15 cellular contexts compared by ENCODE assay signal in the genomic region with DNA sequence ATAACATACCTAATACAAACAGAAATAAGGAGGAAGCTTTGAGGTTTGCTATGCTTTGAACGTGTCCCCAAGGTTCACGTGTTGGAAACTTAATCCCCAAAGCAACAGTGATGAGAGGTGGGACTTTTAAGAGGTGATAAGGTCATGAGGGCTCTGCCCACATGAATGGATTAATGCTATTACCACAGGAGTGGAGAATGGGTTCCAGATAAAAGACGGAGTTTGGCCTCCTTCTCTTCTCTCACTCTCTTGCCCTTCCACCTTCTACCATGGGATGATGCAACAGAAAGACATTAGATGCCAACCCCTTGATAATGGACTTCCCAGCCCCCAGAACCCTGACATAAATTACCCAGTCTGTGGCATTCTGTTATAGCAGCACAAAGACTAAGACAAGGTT. TPM values are rescaled to one million over a fixed set of nuclear protein-coding genes. Genes with fewer than 3 reads are reported as not detected.
DNase-seq lines count a peak whose midpoint lies in the region; ATAC-seq, FAIRE-seq and TF ChIP-seq lines count a peak whose summit lies in the region.
"Had no signal": no experiment of that assay in that cellular context is flagged by ENCODE, and none has a peak within 500 bp of the region (broad histone marks: within the 10 kb centered on the region; RNA-seq: fewer than 3 reads in every experiment).

No MANE protein-coding gene starts in this region.

- in situ Hi-C loops in mammary epithelial cell (cut with MboI; ENCODE audit: low sequenced_read_pairs in 2 of 2), result no loop called here

- no peak for TF ChIP-seq CTCF in Loucy (conservative IDR thresholded peaks at IDR 0.05; ENCODE audit: low read length)
- no peak for TF ChIP-seq CTCF in mammary epithelial cell (conservative IDR thresholded peaks at IDR 0.05 in 1 of 2, IDR thresholded peaks at IDR 0.05 in 1 of 2; ENCODE audit: extremely low read depth in 1 of 2, insufficient read depth in 1 of 2, low read depth in 1 of 2, low read length in 2 of 2)
- TF ChIP-seq CTCF in osteocyte (IDR thresholded peaks at IDR 0.05), result no peak

- peak overlapping the region; percentile 35 for H3K27ac Mint-ChIP-seq in osteocyte (ENCODE audit: unreplicated experiment)

- 39% methylated on average over 3 of the region's 3 CpGs for WGBS in mammary epithelial cell (ENCODE audit: low coverage, missing lambda C conversion rate)

- dilution Hi-C loops in mammary epithelial cell (cut with HindIII; ENCODE audit: low sequenced_read_pairs), result no loop called here

- H2AFZ ChIP-seq in Loucy (ENCODE audit: low read length) (no peak overlapping the region), mammary epithelial cell (ENCODE audit: low read depth, low read length) (no peak overlapping the region)

- H3K4me1 ChIP-seq in Loucy (ENCODE audit: insufficient read depth, low read length, poor library complexity, severe bottlenecking) (peaks cover 76% of the 10 kb centered on the region), mammary epithelial cell (ENCODE audit: insufficient read depth, low read length) (peaks cover 46% of the 10 kb centered on the region)

- no peaks in the 10 kb centered on the region for H3K27me3 ChIP-seq in Loucy (ENCODE audit: insufficient read depth, low read length, poor library complexity, severe bottlenecking)
- no peaks in the 10 kb centered on the region for H3K27me3 ChIP-seq in mammary epithelial cell (ENCODE audit: insufficient read depth, low read length)
- H3K27me3 ChIP-seq: heart right ventricle, SJSA1 had no signal

- 0 out of 2 replicates have a peak, but pooled peaks cover 3% of the 10 kb centered on the region for H3F3A ChIP-seq in Loucy (ENCODE audit: low read depth)

- CTCF ChIA-PET in mammary epithelial cell (lab: Charles Lee; ENCODE audit: low non-redundant PET), result no interaction called here

- H3K36me3 ChIP-seq in Loucy (ENCODE audit: insufficient read depth, low read length) (no peaks in the 10 kb centered on the region), mammary epithelial cell (ENCODE audit: insufficient read depth, low read length) (peaks cover 7% of the 10 kb centered on the region)
- H3K36me3 ChIP-seq: heart right ventricle had no signal

- no peaks in the 10 kb centered on the region for H3K27me3 Mint-ChIP-seq in osteocyte (ENCODE audit: unreplicated experiment)

- H3K4me3 Mint-ChIP-seq in osteocyte (ENCODE audit: unreplicated experiment), result no peak overlapping the region

- H3K36me3 Mint-ChIP-seq in osteocyte (ENCODE audit: unreplicated experiment), result peaks cover 3% of the 10 kb centered on the region

- H3K9me3 ChIP-seq in Loucy (ENCODE audit: insufficient read depth, low read depth, low read length) (no peaks in the 10 kb centered on the region), mammary epithelial cell (replicated peaks; ENCODE audit: insufficient read depth, low read length) (no peaks in the 10 kb centered on the region)
- H3K9me3 ChIP-seq: heart right ventricle, SJSA1 had no signal

- ATAC-seq in left lobe of liver, result no peak
- ATAC-seq: heart right ventricle had no signal

- H3K4me3 ChIP-seq in Loucy (ENCODE audit: low read length, poor library complexity, severe bottlenecking) (peak overlapping the region; percentile 36), mammary epithelial cell (replicated peaks in 1 of 3; ENCODE audit: insufficient read depth in 1 of 3, low read depth in 2 of 3, low read length in 3 of 3) (no peak overlapping the region)
- H3K4me3 ChIP-seq: heart right ventricle, lung, SJSA1 had no signal

- H3K79me2 ChIP-seq in Loucy (ENCODE audit: insufficient read depth, low read length), result peaks cover 100% of the 10 kb centered on the region
- peaks cover 100% of the 10 kb centered on the region for H3K79me2 ChIP-seq in mammary epithelial cell (ENCODE audit: insufficient read depth, low read length)

- H3K9ac ChIP-seq in Loucy (ENCODE audit: low read depth, low read length, poor library complexity, severe bottlenecking), result peak overlapping the region; percentile 5
- H3K9ac ChIP-seq in mammary epithelial cell (ENCODE audit: insufficient read depth, low read length), result no peak overlapping the region

- H4K20me1 ChIP-seq in Loucy (ENCODE audit: insufficient read depth, low read length, poor library complexity, severe bottlenecking), result peaks cover 92% of the 10 kb centered on the region
- peaks cover 26% of the 10 kb centered on the region for H4K20me1 ChIP-seq in mammary epithelial cell (ENCODE audit: insufficient read depth, low read length)

- intact Hi-C loops in mammary epithelial cell (cut with micrococcal nuclease), result no loop called here

- H3K9me3 Mint-ChIP-seq in osteocyte (ENCODE audit: unreplicated experiment), result no peaks in the 10 kb centered on the region

- DNase-seq in GM18507 (ENCODE audit: extremely low spot score, insufficient read length, low read depth) (no peak), mammary epithelial cell (no peak), osteocyte (ENCODE audit: extremely low spot score, unreplicated experiment) (no peak), left lobe of liver (ENCODE audit: low spot score) (no peak), NCI-H2227 (lab: John Stamatoyannopoulos, UW; ENCODE audit: unreplicated experiment) (no peak), SHP77 (lab: John Stamatoyannopoulos, UW) (no peak), GDM1 (lab: John Stamatoyannopoulos, UW) (no peak)
- DNase-seq: DMS153; heart right ventricle; MV-4-11; NCI-H510A treated with DMSO at 0.1 percent for 48 hours; stimulated activated CD4-positive, alpha-beta T cell treated with anti-CD3 and anti-CD28 coated beads, Interleukin-2, amount 100 ng/mL, for 48 hours had no signal

- H3K4me2 ChIP-seq in Loucy (ENCODE audit: low read depth, low read length, poor library complexity, severe bottlenecking), result peak overlapping the region; percentile 99
- H3K4me2 ChIP-seq in mammary epithelial cell (ENCODE audit: insufficient read depth, low read depth, low read length), result peak overlapping the region; percentile 33

- peak; percentile 54 for FAIRE-seq in GM18507 (lab: Jason Lieb, UNC)

- H3K27ac ChIP-seq in mammary epithelial cell (ENCODE audit: insufficient read depth, low read depth, low read length), result peak overlapping the region; percentile 50
- H3K27ac ChIP-seq: SJSA1 had no signal

- peaks cover 64% of the 10 kb centered on the region for H3K4me1 Mint-ChIP-seq in osteocyte (ENCODE audit: unreplicated experiment)

- H3K9me2 ChIP-seq in Loucy (replicated peaks; ENCODE audit: low read depth, low read length), result no peaks in the 10 kb centered on the region

- no TSS peak for BruUV-seq in mammary epithelial cell (replicated peaks; lab: Mats Ljungman, UMichigan)

RNA-seq across cellular contexts. Expression of a gene that starts 9.6 kb away (rescaled TPM):
- 1,000 to 10,000 TPM; 1,296 to 1,718 TPM for total RNA-seq in mammary epithelial cell
- 671 TPM for polyA plus RNA-seq in mammary epithelial cell
- 831 TPM for polyA minus RNA-seq in mammary epithelial cell
- 943 and 946 TPM in 2 replicates for total RNA-seq in osteocyte
- 142 TPM for total RNA-seq in left lobe of liver
